Comparison of ENCODE assay signal across 34 cellular contexts in the genomic region with DNA sequence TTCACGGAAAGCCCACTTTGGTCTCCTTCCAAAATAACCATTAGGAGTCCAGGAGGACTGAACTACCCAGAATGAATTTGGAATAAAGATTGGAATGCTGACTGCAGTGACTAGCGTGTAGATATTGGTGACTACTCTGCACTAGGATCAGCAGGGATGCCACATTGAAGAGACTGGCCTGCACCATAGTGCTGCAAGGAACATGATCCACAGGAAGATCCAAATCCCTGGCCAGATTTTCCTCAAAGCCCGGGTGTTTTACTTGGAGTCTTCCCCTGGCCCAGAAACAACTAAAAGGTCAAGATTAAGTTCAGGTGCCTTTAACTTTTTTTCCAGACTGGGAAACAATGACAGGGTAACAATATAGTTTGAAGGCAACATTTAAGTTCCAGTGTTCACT.
"Had no signal": no experiment of that assay in that cellular context is flagged by ENCODE, and none has a peak within 500 bp of the region (broad histone marks: within the 10 kb centered on the region; RNA-seq: fewer than 3 reads in every experiment).

No MANE protein-coding gene starts in this region.

- DNase-seq: Karpas-422, Kasumi-1, MG63, MM.1S, MV-4-11, NCI-H1048, NCI-H1092, NCI-H1092 treated with DMSO at 0.1 percent for 48 hours, NCI-H1105, NCI-H1105 treated with DMSO at 0.1 percent for 48 hours, NCI-H1417, NCI-H1417 treated with DMSO at 0.1 percent for 48 hours, NCI-H1436, NCI-H1436 treated with DMSO at 0.1 percent for 48 hours, NCI-H146, NCI-H1694, NCI-H1694 treated with DMSO at 0.1 percent for 48 hours, NCI-H187, NCI-H187 treated with DMSO at 0.1 percent for 48 hours, NCI-H1930, NCI-H2029, NCI-H2029 treated with DMSO at 0.1 percent for 48 hours, NCI-H2081, NCI-H2081 treated with DMSO at 0.1 percent for 48 hours, NCI-H2107, NCI-H2171, NCI-H2171 treated with DMSO at 0.1 percent for 48 hours, NCI-H2227 treated with DMSO at 0.1 percent for 48 hours, NCI-H226, NCI-H345, NCI-H446, NCI-H446 treated with DMSO at 0.1 percent for 48 hours, NCI-H510A, NCI-H510A treated with DMSO at 0.1 percent for 48 hours had no signal
